In the genomic region with DNA sequence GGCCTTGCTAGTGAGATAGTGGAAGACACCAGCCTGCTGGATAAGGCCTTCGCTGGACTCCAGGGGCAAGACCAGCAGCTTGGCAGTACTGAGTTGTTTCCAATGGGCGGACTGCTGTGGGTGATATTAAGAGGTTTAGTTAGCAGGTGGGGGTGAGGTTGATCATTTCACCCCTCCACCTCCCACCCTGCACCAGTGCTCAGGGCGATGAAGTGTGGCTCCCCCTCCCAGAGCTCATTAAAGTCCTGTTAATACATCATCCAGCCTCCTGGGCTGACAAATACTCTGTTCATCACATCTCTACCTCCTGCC, we compare ENCODE assay signal across 21 cellular contexts. TPM values are rescaled to one million over a fixed set of nuclear protein-coding genes. Genes with fewer than 3 reads are reported as not detected.
DNase-seq lines count a peak whose midpoint lies in the region; ATAC-seq, FAIRE-seq and TF ChIP-seq lines count a peak whose summit lies in the region.
"Had no signal": no experiment of that assay in that cellular context is flagged by ENCODE, and none has a peak within 500 bp of the region (broad histone marks: within the 10 kb centered on the region; RNA-seq: fewer than 3 reads in every experiment).

No MANE protein-coding gene starts in this region.

- no peak overlapping the region for H4K8ac ChIP-seq in H1 (ENCODE audit: extremely low read depth, insufficient read depth, low read length)

- no peak for TF ChIP-seq CTCF in HEK293 (tag by site-specific recombination; IDR thresholded peaks at IDR 0.05)
- TF ChIP-seq CTCF in H1 (IDR thresholded peaks at IDR 0.05; ENCODE audit: control extremely low read depth in 1 of 3, insufficient read depth in 1 of 3, low read depth in 1 of 3, low read length in 3 of 3) = no peak
- no peak for TF ChIP-seq CTCF in lung (IDR thresholded peaks at IDR 0.05; ENCODE audit: control extremely low read depth, extremely low read depth)
- TF ChIP-seq CTCF in spleen (IDR thresholded peaks at IDR 0.05 in 8 of 11, conservative IDR thresholded peaks at IDR 0.05 in 3 of 11) = no peak

- no peak overlapping the region for H2BK12ac ChIP-seq in H1 (ENCODE audit: low read depth, low read length)

- no peak overlapping the region for H3K56ac ChIP-seq in H1 (replicated peaks; ENCODE audit: insufficient read length, low read depth, low read length)

- CTCF ChIA-PET in HEK293 (lab: Yijun Ruan, JAX) (interaction anchor here (1.0 to 2.2 kb wide), 3 partner anchors 12 to 153 kb away, joined by 3 to 6 read pairs (median 3); no protein-coding TSS in a partner anchor), H1 (lab: Charles Lee; ENCODE audit: partially characterized antibody) (interaction anchor here (1.2 to 8.5 kb wide), 9 partner anchors 12 to 50 kb away, joined by 3 to 132 read pairs (median 10); no protein-coding TSS in a partner anchor)

- H3K14ac ChIP-seq in H1 (ENCODE audit: insufficient read length) = no peak overlapping the region

- DNase-seq in H1 (ENCODE audit: low read depth in 1 of 2, low spot score in 2 of 2) = no peak
- no peak for DNase-seq in lung (ENCODE audit: low spot score)
- DNase-seq in spleen = no peak
- DNase-seq in NCI-H510A (lab: John Stamatoyannopoulos, UW) = no peak
- DNase-seq in left lobe of liver (ENCODE audit: low spot score) = no peak
- no peak for DNase-seq in NCI-H446 treated with DMSO at 0.1 percent for 48 hours (lab: John Stamatoyannopoulos, UW)
- DNase-seq: Caco-2; CD4-positive, CD25-positive, alpha-beta regulatory T cell; EL; NCI-H187 treated with DMSO at 0.1 percent for 48 hours; NCI-H2171 treated with DMSO at 0.1 percent for 48 hours; NCI-H774; PC-9 had no signal

- H2BK120ac ChIP-seq in H1 (replicated peaks; ENCODE audit: low read depth, low read length) = no peak overlapping the region

- H3K27me3 ChIP-seq in H1 (replicated peaks in 1 of 4; ENCODE audit: control insufficient read depth in 3 of 4, extremely low read depth in 1 of 4, insufficient read depth in 3 of 4, low read length in 3 of 4) = peaks cover 6 to 40% (median 36%) of the 10 kb centered on the region in 4 experiments
- H3K27me3 ChIP-seq in lung (ENCODE audit: control insufficient read depth, insufficient read depth) = no peaks in the 10 kb centered on the region
- H3K27me3 ChIP-seq in spleen (replicated peaks in 1 of 7) = peaks cover 0 to 62% (median 30%) of the 10 kb centered on the region in 7 donors

- H4K5ac ChIP-seq in H1 (ENCODE audit: insufficient read length, low read depth, low read length) = no peak overlapping the region

- peaks cover 0 to 6% of the 10 kb centered on the region in 2 experiments for H4K20me1 ChIP-seq in H1 (replicated peaks in 1 of 2; ENCODE audit: control insufficient read depth in 1 of 2, insufficient read depth in 2 of 2, low read length in 2 of 2)

- TF ChIP-seq EP300 in H1 (IDR thresholded peaks at IDR 0.05; ENCODE audit: borderline replicate concordance in 1 of 2, low read depth in 2 of 2, low read length in 2 of 2) = no peak

- 85% methylated on average over 3 of the region's 3 CpGs; no CpG with 5 or more reads in 1 of the 2 experiments for WGBS in H1 (ENCODE audit: extremely low coverage in 1 of 2, insufficient coverage in 1 of 2, insufficient read length in 1 of 2, insufficient replicate concordance in 2 of 2, low coverage in 1 of 2, low lambda C conversion rate in 2 of 2, missing lambda C conversion rate in 1 of 2), 2 experiments
- WGBS in lung, 2 donors = 79 to 86% methylated on average over 3 of the region's 3 CpGs
- 56 to 87% (median 74%) methylated on average over 1 to 3 of the region's 3 CpGs for WGBS in spleen, 5 donors

- H3K79me2 ChIP-seq in H1 (ENCODE audit: control insufficient read depth in 1 of 2, insufficient read depth in 2 of 2, low read length in 2 of 2) = no peaks in the 10 kb centered on the region

- peaks cover 18% of the 10 kb centered on the region; the same call in 1 of the 2 replicates for H3K23me2 ChIP-seq in H1 (ENCODE audit: low read depth, low read length)

- POLR2A ChIA-PET in HEK293 (lab: Yijun Ruan, JAX) (no interaction called here), H1 (lab: Charles Lee; ENCODE audit: partially characterized antibody) (interaction anchor here (0.6 to 11.0 kb wide), 4 partner anchors 16 to 1034 kb away, joined by 3 to 107 read pairs (median 4); a partner anchor contains a TSS)

- no peak overlapping the region for H3K18ac ChIP-seq in H1 (ENCODE audit: extremely low read depth, low read length)

- H3K27ac ChIP-seq in HEK293 (ENCODE audit: extremely low read depth, low read depth, low read length) = no peak overlapping the region
- H3K27ac ChIP-seq in H1 (ENCODE audit: low read depth, low read length) = no peak overlapping the region
- peak overlapping the region; percentile 3 to 15 for H3K27ac ChIP-seq in lung (ENCODE audit: low read depth in 1 of 2, low read length in 1 of 2)
- peak overlapping the region in 5 of 8 donors; percentile 7 to 83 (median 76) for H3K27ac ChIP-seq in spleen
- H3K27ac ChIP-seq: HL-60, PC-9 had no signal

- intact Hi-C loops in spleen (cut with DNase I; ENCODE audit: low total_unique reads) = no loop called here

- H3K4me1 ChIP-seq in HEK293 (ENCODE audit: control insufficient read depth, insufficient read depth, low read length) (peaks cover 3% of the 10 kb centered on the region; the same call in 1 of the 2 replicates), H1 (replicated peaks in 1 of 4; ENCODE audit: control insufficient read depth in 3 of 4, insufficient read depth in 4 of 4, low read length in 3 of 4) (peaks cover 6 to 26% (median 14%) of the 10 kb centered on the region in 4 experiments), lung (ENCODE audit: control insufficient read depth in 2 of 2, insufficient read depth in 2 of 2, low read length in 2 of 2) (peaks cover 0 to 19% of the 10 kb centered on the region in 2 donors), spleen (peaks cover 18 to 66% (median 40%) of the 10 kb centered on the region in 6 donors)

- no peak overlapping the region for H3K4ac ChIP-seq in H1 (replicated peaks; ENCODE audit: insufficient read length, low read depth, low read length)

- H3K36me3 ChIP-seq in HEK293 (ENCODE audit: control insufficient read depth in 2 of 2, insufficient read depth in 1 of 2, low read length in 2 of 2) (no peaks in the 10 kb centered on the region), H1 (ENCODE audit: control insufficient read depth in 2 of 4, insufficient read depth in 4 of 4, low read length in 3 of 4) (no peaks in the 10 kb centered on the region), lung (ENCODE audit: control insufficient read depth in 2 of 2, insufficient read depth in 2 of 2, low read length in 2 of 2) (no peaks in the 10 kb centered on the region), spleen (no peaks in the 10 kb centered on the region)

- H3K9me3 ChIP-seq in HEK293 (ENCODE audit: control insufficient read depth, insufficient read depth, low read depth, low read length) (no peaks in the 10 kb centered on the region), H1 (ENCODE audit: insufficient read depth in 2 of 2, low read depth in 1 of 2, low read length in 1 of 2) (no peaks in the 10 kb centered on the region), lung (ENCODE audit: control insufficient read depth in 2 of 2, insufficient read depth in 1 of 2, low read length in 1 of 2) (peaks cover 0 to 2% of the 10 kb centered on the region in 2 donors), spleen (no peaks in the 10 kb centered on the region)
- H3K9me3 ChIP-seq: Caco-2 had no signal

- peaks cover 3% of the 10 kb centered on the region; the same call in 1 of the 2 replicates for H3K79me1 ChIP-seq in H1 (ENCODE audit: low read depth, low read length)

- H2BK20ac ChIP-seq in H1 (ENCODE audit: low read length) = no peak overlapping the region

- no peak overlapping the region for H2AFZ ChIP-seq in H1 (ENCODE audit: low read length)
- H2AFZ ChIP-seq: PC-9 had no signal

- no peak for ATAC-seq in lung (ENCODE audit: insufficient read depth, low FRiP score)
- ATAC-seq in left lobe of liver = no peak
- ATAC-seq in GM21723 (IDR thresholded peaks at IDR 0.05; ENCODE audit: unreplicated experiment) = no peak
- ATAC-seq: HCT116 had no signal

- no peak for FAIRE-seq in H1 (lab: Jason Lieb, UNC)
- FAIRE-seq: GM19239, HTR-8/SVneo had no signal

- no peak overlapping the region for H3K23ac ChIP-seq in H1 (ENCODE audit: insufficient read length)

- no peak overlapping the region for H2BK5ac ChIP-seq in H1 (ENCODE audit: low read depth, low read length)

- TF ChIP-seq RAD21 in H1 (IDR thresholded peaks at IDR 0.05 in 1 of 2, conservative IDR thresholded peaks at IDR 0.05 in 1 of 2; ENCODE audit: low read depth in 2 of 2, low read length in 2 of 2) = no peak

- no peak overlapping the region for H3K4me3 ChIP-seq in HEK293 (ENCODE audit: low read depth, low read length)
- no peak overlapping the region for H3K4me3 ChIP-seq in H1 (ENCODE audit: extremely low read depth in 1 of 4, insufficient read depth in 2 of 4, low read depth in 3 of 4, low read length in 4 of 4)
- no peak overlapping the region for H3K4me3 ChIP-seq in lung
- H3K4me3 ChIP-seq in spleen = no peak overlapping the region
- H3K4me3 ChIP-seq: PC-9 had no signal

- peak overlapping the region; percentile 72; the same call in 1 of the 2 replicates for H2BK15ac ChIP-seq in H1 (ENCODE audit: low read length)

- H3K4me2 ChIP-seq in H1 (ENCODE audit: insufficient read depth in 1 of 2, low read depth in 2 of 2, low read length in 2 of 2) = no peak overlapping the region; a peak in 1 of 4 replicates
- H3K4me2 ChIP-seq: PC-9 had no signal

- H2AK5ac ChIP-seq in H1 (ENCODE audit: low read depth, low read length) = no peak overlapping the region

- TF ChIP-seq POLR2A in H1 (IDR thresholded peaks at IDR 0.05; ENCODE audit: control extremely low read depth in 1 of 2, low read depth in 2 of 2, low read length in 2 of 2) (no peak), spleen (IDR thresholded peaks at IDR 0.05) (no peak)

- no peak overlapping the region for H3K9ac ChIP-seq in H1 (replicated peaks in 1 of 4; ENCODE audit: extremely low read depth in 1 of 4, low read depth in 3 of 4, low read length in 3 of 4)

- no peak overlapping the region for H4K91ac ChIP-seq in H1 (replicated peaks; ENCODE audit: insufficient read length, low read length)

RNA-seq across cellular contexts. Expression of a gene that starts 2.4 kb away (rescaled TPM):
- 6.5 and 7.5 TPM in 2 replicates for total RNA-seq in H1 (2021; fragmentation: NEBNext Ultra II Directional; extraction: Animal tissue kit (Norgen Biotek cat#: 25700))
- polyA plus RNA-seq in H1 (2011; rRNA removed) (7.1 and 10.9 TPM in 2 replicates), lung (under 1 TPM; 0.33 to 0.71 TPM), spleen (under 1 TPM; 0.20 to 0.51 (median 0.20) TPM)
- polyA plus RNA-seq in H1 (2011; cell fraction: cytosol; rRNA removed) = 6.7 TPM
- polyA plus RNA-seq in H1 (2011; cell fraction: nucleus; rRNA removed) = 12.7 TPM
- 4.7 to 5.7 TPM (median 5.2 TPM) in 4 replicates for polyA plus RNA-seq in H1 (2012, experiment 1 of 2)
- polyA plus RNA-seq in H1 (2012, experiment 2 of 2) = 4.7 TPM
- 2.7 TPM for polyA plus RNA-seq in H1 (2013, experiment 1 of 2)
- 2.2 TPM for polyA plus RNA-seq in H1 (2013, experiment 2 of 2)
- polyA minus RNA-seq in H1 (2011; rRNA and poly(A)+ RNA removed) = 3.0 and 6.3 TPM in 2 replicates
- 7.0 TPM for polyA minus RNA-seq in H1 (2011; cell fraction: cytosol; rRNA and poly(A)+ RNA removed)
- polyA minus RNA-seq in H1 (2011; cell fraction: nucleus; rRNA and poly(A)+ RNA removed) = 11.2 TPM
- total RNA-seq in lung (1 to 10 TPM in 1 of 2 donors, under 1 TPM in 1; 0.89 to 1.9 TPM), spleen (1 to 10 TPM in 6 of 7 donors, under 1 TPM in 1; 0.83 to 3.0 (median 1.6) TPM), left lobe of liver (0.68 TPM)
- total RNA-seq: PC-9 had no signal

RNA-seq across cellular contexts. Expression of a gene that starts 37.0 kb away (rescaled TPM):
- total RNA-seq in H1 (2021; fragmentation: NEBNext Ultra II Directional; extraction: Animal tissue kit (Norgen Biotek cat#: 25700)) = 0.19 and 0.41 TPM in 2 replicates
- 0.53 and 1.5 TPM in 2 replicates for polyA plus RNA-seq in H1 (2011; rRNA removed)
- polyA plus RNA-seq in H1 (2011; cell fraction: cytosol; rRNA removed) = 1.1 TPM
- 8.7 TPM for polyA plus RNA-seq in H1 (2011; cell fraction: nucleus; rRNA removed)
- polyA plus RNA-seq in H1 (2012, experiment 1 of 2) = 0.53 to 1.1 TPM (median 0.62 TPM) in 4 replicates
- 0.39 TPM for polyA plus RNA-seq in H1 (2012, experiment 2 of 2)
- polyA plus RNA-seq in H1 (2013, experiment 1 of 2) = 0.34 TPM
- 0.57 TPM for polyA plus RNA-seq in H1 (2013, experiment 2 of 2)
- 0.34 and 0.73 TPM in 2 replicates for polyA minus RNA-seq in H1 (2011; rRNA and poly(A)+ RNA removed)
- not detected for polyA minus RNA-seq in H1 (2011; cell fraction: cytosol; rRNA and poly(A)+ RNA removed)
- polyA minus RNA-seq in H1 (2011; cell fraction: nucleus; rRNA and poly(A)+ RNA removed) = 3.4 TPM
- under 1 TPM; 0.14 to 0.21 TPM for total RNA-seq in lung
- under 1 TPM; 0.24 to 0.50 TPM for polyA plus RNA-seq in lung
- not detected for total RNA-seq in spleen
- not detected for polyA plus RNA-seq in spleen
- total RNA-seq in left lobe of liver = not detected
- total RNA-seq: Caco-2; CD4-positive, CD25-positive, alpha-beta regulatory T cell; NCI-H460; PC-9; SK-MEL-5 had no signal
- polyA plus RNA-seq: CD4-positive, CD25-positive, alpha-beta regulatory T cell had no signal

RNA-seq across cellular contexts. Expression of a gene that starts 56.4 kb away (rescaled TPM):
- total RNA-seq in H1 (2021; fragmentation: NEBNext Ultra II Directional; extraction: Animal tissue kit (Norgen Biotek cat#: 25700)) = 0.09 TPM in 1 of 2 replicates, not detected in the other
- polyA plus RNA-seq in H1 (2011; rRNA removed) (0.35 and 0.50 TPM in 2 replicates), lung (100 to 1,000 TPM in 1 of 2 donors, 10 to 100 TPM in 1; 76.1 to 130 TPM), spleen (10 to 100 TPM; 12.5 to 21.0 (median 13.5) TPM)
- polyA plus RNA-seq in H1 (2011; cell fraction: cytosol; rRNA removed) = 0.54 TPM
- 1.2 TPM for polyA plus RNA-seq in H1 (2011; cell fraction: nucleus; rRNA removed)
- 0.59 to 0.90 TPM (median 0.84 TPM) in 4 replicates for polyA plus RNA-seq in H1 (2012, experiment 1 of 2)
- polyA plus RNA-seq in H1 (2012, experiment 2 of 2) = 0.10 TPM
- polyA plus RNA-seq in H1 (2013, experiment 1 of 2) = 0.39 TPM
- polyA plus RNA-seq in H1 (2013, experiment 2 of 2) = 0.24 TPM
- polyA minus RNA-seq in H1 (2011; rRNA and poly(A)+ RNA removed) = 0.39 and 0.82 TPM in 2 replicates
- not detected for polyA minus RNA-seq in H1 (2011; cell fraction: cytosol; rRNA and poly(A)+ RNA removed)
- polyA minus RNA-seq in H1 (2011; cell fraction: nucleus; rRNA and poly(A)+ RNA removed) = 1.4 TPM
- total RNA-seq in lung (100 to 1,000 TPM; 101 to 186 TPM), spleen (100 to 1,000 TPM in 2 of 7 donors, 10 to 100 TPM in 5; 58.6 to 109 (median 92.3) TPM), left lobe of liver (7.1 TPM)
- total RNA-seq: Caco-2; CD4-positive, CD25-positive, alpha-beta regulatory T cell; NCI-H460; PC-9; SK-MEL-5 had no signal
- polyA plus RNA-seq: CD4-positive, CD25-positive, alpha-beta regulatory T cell had no signal

Comparison
In these comparisons a context has a peak if more than half of its experiments do, and no peak if none do; other contexts are left out.
1. H3K27ac ChIP-seq: peak in lung (2 of 2) and spleen (5 of 8); none in HEK293 (single experiment) and H1 (single experiment).